Comparison of ENCODE assay signal across 8 cellular contexts in the genomic region with DNA sequence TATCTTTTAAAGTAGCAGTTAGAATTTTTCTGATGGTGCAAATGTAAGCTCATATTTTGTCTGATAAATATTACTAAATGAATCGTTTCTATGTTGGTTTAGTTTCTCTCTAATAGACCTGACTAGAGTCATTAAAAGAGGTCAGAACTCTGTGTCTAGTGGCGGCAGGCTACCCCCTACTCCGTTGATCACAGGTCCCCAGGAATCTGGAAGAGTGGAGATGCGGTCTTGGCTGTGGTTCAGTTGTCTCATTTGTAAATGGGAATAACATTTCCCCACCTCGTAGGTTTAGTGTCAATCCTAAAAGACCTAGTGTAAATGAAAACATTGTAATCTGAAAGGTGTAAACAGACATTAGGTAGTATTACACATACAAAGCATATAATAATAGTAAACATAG. TPM values are rescaled to one million over a fixed set of nuclear protein-coding genes. Genes with fewer than 3 reads are reported as not detected.
DNase-seq lines count a peak whose midpoint lies in the region; ATAC-seq and TF ChIP-seq lines count a peak whose summit lies in the region.

No MANE protein-coding gene starts in this region.

- H3K79me2 ChIP-seq in parathyroid adenoma (peaks cover 7% of the 10 kb centered on the region), MM.1S (ENCODE audit: low read length) (peaks cover 2% of the 10 kb centered on the region)

- H3K27ac ChIP-seq in parathyroid adenoma (no peak overlapping the region), MM.1S (ENCODE audit: low read length) (no peak overlapping the region)

- H3K4me1 Mint-ChIP-seq in effector memory CD8-positive, alpha-beta T cell (ENCODE audit: low read depth in 2 of 2) = peaks cover 15 to 19% of the 10 kb centered on the region in 2 donors

- DNase-seq in NCI-H2171 treated with DMSO at 0.1 percent for 48 hours (lab: John Stamatoyannopoulos, UW) (peak; percentile 68), NCI-H2171 (lab: John Stamatoyannopoulos, UW) (no peak), NT2/D1 (ENCODE audit: low read depth, low spot score) (no peak), HEK293T (ENCODE audit: extremely low spot score) (no peak), MM.1S (no peak), mucosa of gallbladder (ENCODE audit: low spot score) (no peak)
- DNase-seq in effector memory CD8-positive, alpha-beta T cell = no peak

- H3K27ac Mint-ChIP-seq in effector memory CD8-positive, alpha-beta T cell = peak overlapping the region; percentile 99 to 100

- H3K4me2 ChIP-seq in parathyroid adenoma (ENCODE audit: low read length) (no peak overlapping the region), MM.1S (ENCODE audit: low read depth, low read length) (no peak overlapping the region)

- CTCF ChIA-PET in HEK293T (lab: Yijun Ruan, JAX) = interaction anchor here (0.6 to 1.3 kb wide), 2 partner anchors 10 to 18 kb away, joined by 4 to 5 read pairs; no protein-coding TSS in a partner anchor

- H3K9me3 ChIP-seq in NT2/D1 (ENCODE audit: insufficient read depth, low read length) = no peaks in the 10 kb centered on the region
- H3K9me3 ChIP-seq in parathyroid adenoma (ENCODE audit: control insufficient read depth, low read length) = no peaks in the 10 kb centered on the region
- H3K9me3 ChIP-seq in MM.1S (replicated peaks; ENCODE audit: insufficient read depth, low read length) = no peaks in the 10 kb centered on the region

- peak overlapping the region; percentile 94 to 99 for H3K4me3 Mint-ChIP-seq in effector memory CD8-positive, alpha-beta T cell

- H3K36me3 ChIP-seq in NT2/D1 (ENCODE audit: insufficient read depth, insufficient read length, low read length) = no peaks in the 10 kb centered on the region
- no peaks in the 10 kb centered on the region for H3K36me3 ChIP-seq in parathyroid adenoma (ENCODE audit: control insufficient read depth, insufficient read depth, low read length)
- no peaks in the 10 kb centered on the region for H3K36me3 ChIP-seq in MM.1S (replicated peaks; ENCODE audit: insufficient read depth, low read length)

- peaks cover 6% of the 10 kb centered on the region for H3F3A ChIP-seq in MM.1S (ENCODE audit: insufficient read depth, low read length)

- POLR2A ChIA-PET in HEK293T (lab: Yijun Ruan, JAX) = interaction anchor here (0.8 to 1.7 kb wide), 9 partner anchors 8 to 838 kb away, joined by 3 to 13 read pairs (median 3); partner anchors contain the start of gene PEX5

- H3K27me3 ChIP-seq in NT2/D1 (ENCODE audit: insufficient read depth, insufficient read length) (no peaks in the 10 kb centered on the region), parathyroid adenoma (ENCODE audit: control insufficient read depth, insufficient read depth, low read length) (no peaks in the 10 kb centered on the region), MM.1S (replicated peaks; ENCODE audit: insufficient read depth, low read length) (no peaks in the 10 kb centered on the region)

- H3K4me1 ChIP-seq in NT2/D1 (ENCODE audit: insufficient read depth, insufficient read length) = no peaks in the 10 kb centered on the region
- H3K4me1 ChIP-seq in parathyroid adenoma = no peaks in the 10 kb centered on the region
- peaks cover 5% of the 10 kb centered on the region; the same call in 1 of the 2 replicates for H3K4me1 ChIP-seq in MM.1S (ENCODE audit: low read length)

- H2AFZ ChIP-seq in parathyroid adenoma (peak overlapping the region; percentile 91), MM.1S (ENCODE audit: low read length) (no peak overlapping the region)

- H3K36me3 Mint-ChIP-seq in effector memory CD8-positive, alpha-beta T cell (ENCODE audit: insufficient read depth) = peaks cover 25% of the 10 kb centered on the region

- H3K27me3 Mint-ChIP-seq in effector memory CD8-positive, alpha-beta T cell = no peaks in the 10 kb centered on the region

- no peaks in the 10 kb centered on the region for H3K9me2 ChIP-seq in MM.1S (replicated peaks; ENCODE audit: insufficient read depth, low read length)

- H3K9me3 Mint-ChIP-seq in effector memory CD8-positive, alpha-beta T cell = no peaks in the 10 kb centered on the region

- H3K9ac ChIP-seq in NT2/D1 (ENCODE audit: insufficient read length, low read depth) (peak overlapping the region; percentile 37), parathyroid adenoma (no peak overlapping the region), MM.1S (ENCODE audit: low read length) (no peak overlapping the region)

- ATAC-seq in effector memory CD8-positive, alpha-beta T cell (replicated peaks) = no peak

- H4K20me1 ChIP-seq in MM.1S (ENCODE audit: insufficient read depth, low read length) = no peaks in the 10 kb centered on the region

- no peak overlapping the region for H3K4me3 ChIP-seq in NT2/D1 (ENCODE audit: insufficient read length, low read depth)
- no peak overlapping the region for H3K4me3 ChIP-seq in parathyroid adenoma (ENCODE audit: low read depth, low read length)
- no peak overlapping the region for H3K4me3 ChIP-seq in MM.1S (ENCODE audit: low read length)

- no peak for TF ChIP-seq CTCF in parathyroid adenoma (IDR thresholded peaks at IDR 0.05)
- no peak for TF ChIP-seq CTCF in MM.1S (IDR thresholded peaks at IDR 0.05; ENCODE audit: low read length)

TF ChIP-seq in HEK293T, 16 proteins besides CTCF, POLR2A, EP300 and RAD21:
- TF ChIP-seq L3MBTL2 (conservative IDR thresholded peaks at IDR 0.05) (no peak), FOXA1 (IDR thresholded peaks at IDR 0.05) (no peak), FOXM1 (IDR thresholded peaks at IDR 0.05; ENCODE audit: borderline replicate concordance) (no peak), LEF1 (IDR thresholded peaks at IDR 0.05; ENCODE audit: borderline replicate concordance) (no peak), ZNF384 (IDR thresholded peaks at IDR 0.05) (no peak), HDGF (IDR thresholded peaks at IDR 0.05; ENCODE audit: borderline replicate concordance) (no peak), NFRKB (IDR thresholded peaks at IDR 0.05) (no peak), ARNT (IDR thresholded peaks at IDR 0.05) (no peak), CTBP1 (IDR thresholded peaks at IDR 0.05; ENCODE audit: borderline replicate concordance) (no peak), FOXK2 (IDR thresholded peaks at IDR 0.05) (no peak)
- TF ChIP-seq, protein P1, sequence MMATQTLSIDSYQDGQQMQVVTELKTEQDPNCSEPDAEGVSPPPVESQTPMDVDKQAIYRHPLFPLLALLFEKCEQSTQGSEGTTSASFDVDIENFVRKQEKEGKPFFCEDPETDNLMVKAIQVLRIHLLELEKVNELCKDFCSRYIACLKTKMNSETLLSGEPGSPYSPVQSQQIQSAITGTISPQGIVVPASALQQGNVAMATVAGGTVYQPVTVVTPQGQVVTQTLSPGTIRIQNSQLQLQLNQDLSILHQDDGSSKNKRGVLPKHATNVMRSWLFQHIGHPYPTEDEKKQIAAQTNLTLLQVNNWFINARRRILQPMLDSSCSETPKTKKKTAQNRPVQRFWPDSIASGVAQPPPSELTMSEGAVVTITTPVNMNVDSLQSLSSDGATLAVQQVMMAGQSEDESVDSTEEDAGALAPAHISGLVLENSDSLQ (IDR thresholded peaks at IDR 0.05) = no peak

RNA-seq across cellular contexts. Expression of gene FOXJ2, which starts 4.7 kb away (rescaled TPM):
- total RNA-seq in mucosa of gallbladder = 23.7 TPM

RNA-seq across cellular contexts. Expression of gene C3AR1, which starts 38.3 kb away (rescaled TPM):
- 20.5 TPM for total RNA-seq in mucosa of gallbladder

RNA-seq across cellular contexts. Expression of gene NECAP1, which starts 54.2 kb away (rescaled TPM):
- total RNA-seq in mucosa of gallbladder = 32.9 TPM
